In genomic region chr1:159311679-159312078, GRCh38 we compare ENCODE assay signal across 10 cellular contexts. TPM values are rescaled to one million over a fixed set of nuclear protein-coding genes. Genes with fewer than 3 reads are reported as not detected.
"Had no signal": no experiment of that assay in that cellular context is flagged by ENCODE, and none has a peak within 500 bp of the region (broad histone marks: within the 10 kb centered on the region; RNA-seq: fewer than 3 reads in every experiment).

No MANE protein-coding gene starts in this region.

- H3K4me3 ChIP-seq: HAP-1, K562 had no signal

- DNase-seq: GOT3, H7, HFFc6, IMR-90, KG1 had no signal

- H3K27ac Mint-ChIP-seq: HFFc6 had no signal

- H3K4me1 ChIP-seq: HAP-1 had no signal

- H3K36me3 ChIP-seq: HAP-1 had no signal

- H3K9me3 Mint-ChIP-seq: HFFc6 had no signal

- H3K4me3 Mint-ChIP-seq: HFFc6 had no signal

- ATAC-seq: HCT116, K562 had no signal

RNA-seq across cellular contexts. Expression of gene FCER1A, which starts 9.5 kb away (rescaled TPM):
- total RNA-seq: H4, H7, HFFc6, HT-29, IMR-90, K562 had no signal
- polyA plus RNA-seq: IMR-90 had no signal
